In genomic region chr6:10991115-10991514, GRCh38 we compare ENCODE assay signal across 24 cellular contexts. TPM values are rescaled to one million over a fixed set of nuclear protein-coding genes. Genes with fewer than 3 reads are reported as not detected.
"Had no signal": no experiment of that assay in that cellular context is flagged by ENCODE, and none has a peak within 500 bp of the region (broad histone marks: within the 10 kb centered on the region; RNA-seq: fewer than 3 reads in every experiment).

No MANE protein-coding gene starts in this region.

- H3K4me3 Mint-ChIP-seq: activated B cell treated with CpG ODN at 0.5 μM for 24 hours; activated CD4-positive, alpha-beta memory T cell treated with anti-CD3 and anti-CD28 coated beads for 36 hours; activated CD4-positive, alpha-beta T cell treated with anti-CD3 and anti-CD28 coated beads, Interleukin-2, amount 10 ng/mL, durations not matched to agents 7 days and 5 days; activated naive CD4-positive, alpha-beta T cell treated with anti-CD3 and anti-CD28 coated beads for 36 hours; activated naive CD8-positive, alpha-beta T cell; activated T-cell treated with anti-CD3 and anti-CD28 coated beads, Interleukin-2, amount 50 U/mL, for 4 hours; brain; central memory CD8-positive, alpha-beta T cell; T-cell had no signal

- DNase-seq: activated B cell treated with CpG ODN at 0.5 μM for 24 hours; activated CD4-positive, alpha-beta memory T cell treated with anti-CD3 and anti-CD28 coated beads for 36 hours; activated CD4-positive, alpha-beta T cell treated with anti-CD3 and anti-CD28 coated beads, Interleukin-2, amount 10 ng/mL, durations not matched to agents 7 days and 5 days; activated CD8-positive, alpha-beta memory T cell treated with anti-CD3 and anti-CD28 coated beads for 24 hours; activated gamma-delta T cell; activated naive CD4-positive, alpha-beta T cell treated with anti-CD3 and anti-CD28 coated beads for 36 hours; activated T-cell treated with anti-CD3 and anti-CD28 coated beads, Interleukin-2, amount 50 U/mL, for 4 hours; amygdala; Karpas-422; MM.1S; NCI-H1105; NCI-H1436; NCI-H1694 treated with DMSO at 0.1 percent for 48 hours; NCI-H2081; NCI-H510A treated with DMSO at 0.1 percent for 48 hours; NCI-H748 treated with DMSO at 0.1 percent for 48 hours; SIG-M5; T-cell; T-helper 2 cell; T1000 had no signal

- H3K36me3 Mint-ChIP-seq: activated CD4-positive, alpha-beta memory T cell treated with anti-CD3 and anti-CD28 coated beads for 36 hours; activated naive CD8-positive, alpha-beta T cell; T-cell had no signal

- ATAC-seq: activated T-cell treated with anti-CD3 and anti-CD28 coated beads, Interleukin-2, amount 50 U/mL, for 4 hours; T-cell had no signal

- H3K9me3 Mint-ChIP-seq: activated B cell treated with CpG ODN at 0.5 μM for 24 hours; activated CD4-positive, alpha-beta memory T cell treated with anti-CD3 and anti-CD28 coated beads for 36 hours; activated CD4-positive, alpha-beta T cell treated with anti-CD3 and anti-CD28 coated beads, Interleukin-2, amount 10 ng/mL, durations not matched to agents 7 days and 5 days; activated naive CD4-positive, alpha-beta T cell treated with anti-CD3 and anti-CD28 coated beads for 36 hours; activated T-cell treated with anti-CD3 and anti-CD28 coated beads, Interleukin-2, amount 50 U/mL, for 4 hours; central memory CD8-positive, alpha-beta T cell; T-cell had no signal

- H3K27ac Mint-ChIP-seq: activated B cell treated with CpG ODN at 0.5 μM for 24 hours; activated CD4-positive, alpha-beta memory T cell treated with anti-CD3 and anti-CD28 coated beads for 36 hours; activated CD4-positive, alpha-beta T cell treated with anti-CD3 and anti-CD28 coated beads, Interleukin-2, amount 10 ng/mL, durations not matched to agents 7 days and 5 days; activated naive CD4-positive, alpha-beta T cell treated with anti-CD3 and anti-CD28 coated beads for 36 hours; activated naive CD8-positive, alpha-beta T cell; T-cell had no signal

- H3K27me3 Mint-ChIP-seq: brain had no signal

- H3K4me1 Mint-ChIP-seq: activated B cell treated with CpG ODN at 0.5 μM for 24 hours; activated CD4-positive, alpha-beta T cell treated with anti-CD3 and anti-CD28 coated beads, Interleukin-2, amount 10 ng/mL, durations not matched to agents 7 days and 5 days; central memory CD8-positive, alpha-beta T cell; T-cell had no signal

RNA-seq across cellular contexts. Expression of gene ELOVL2, which starts 53.0 kb away (rescaled TPM):
- total RNA-seq: activated B cell treated with CpG ODN at 0.5 μM for 24 hours; activated CD4-positive, alpha-beta memory T cell treated with anti-CD3 and anti-CD28 coated beads for 36 hours; activated CD4-positive, alpha-beta T cell treated with anti-CD3 and anti-CD28 coated beads, Interleukin-2, amount 10 ng/mL, durations not matched to agents 7 days and 5 days; activated naive CD4-positive, alpha-beta T cell treated with anti-CD3 and anti-CD28 coated beads for 36 hours; activated T-cell treated with anti-CD3 and anti-CD28 coated beads, Interleukin-2, amount 50 U/mL, for 4 hours; OCI-LY7 had no signal
